In genomic region chr14:23154876-23155587, GRCh38 we compare ENCODE assay signal across 8 cellular contexts. TPM values are rescaled to one million over a fixed set of nuclear protein-coding genes. Genes with fewer than 3 reads are reported as not detected.
DNase-seq lines count a peak whose midpoint lies in the region; ATAC-seq and TF ChIP-seq lines count a peak whose summit lies in the region.

No MANE protein-coding gene starts in this region.

- peaks cover 4% of the 10 kb centered on the region for H3K4me1 ChIP-seq in IMR-90 (ENCODE audit: control insufficient read depth, insufficient read depth, low read length)
- peaks cover 37% of the 10 kb centered on the region for H3K4me1 ChIP-seq in stomach smooth muscle (ENCODE audit: control insufficient read depth, insufficient read depth, low read length)
- peaks cover 4% of the 10 kb centered on the region; the same call in 1 of the 2 replicates for H3K4me1 ChIP-seq in Karpas-422 (ENCODE audit: low read length)

- no peak overlapping the region for H2AK5ac ChIP-seq in IMR-90 (ENCODE audit: low read depth, low read length)

- peak overlapping the region; percentile 93 for H3K14ac ChIP-seq in IMR-90 (replicated peaks; ENCODE audit: low read depth, low read length)

- H2AK9ac ChIP-seq in IMR-90 (replicated peaks; ENCODE audit: low read depth, low read length, poor library complexity) = peak overlapping the region; percentile 37

- H2BK5ac ChIP-seq in IMR-90 (ENCODE audit: low read depth, low read length, poor library complexity, severe bottlenecking) = peak overlapping the region; percentile 22

- H3K9ac ChIP-seq in IMR-90 (ENCODE audit: low read depth, low read length) (peak overlapping the region; percentile 41; the same call in 1 of the 2 replicates), stomach smooth muscle (ENCODE audit: low read length in 2 of 2) (peak overlapping the region; percentile 58 to 66), Karpas-422 (ENCODE audit: low read length) (no peak overlapping the region)

- POLR2A ChIA-PET in AG04449 (lab: Yijun Ruan, JAX) = interaction anchor here (0.7 to 1.4 kb wide), 3 partner anchors 19 to 27 kb away, joined by 3 to 4 read pairs (median 3); no protein-coding TSS in a partner anchor
- POLR2A ChIA-PET in IMR-90 (lab: Charles Lee; ENCODE audit: unreplicated experiment) = no interaction called here

- H3K4me3 ChIP-seq in AG04449 (ENCODE audit: low read depth, low read length) (no peak overlapping the region), IMR-90 (ENCODE audit: insufficient read depth, low read depth, low read length) (no peak overlapping the region), cardiac fibroblast (replicated peaks in 1 of 2; ENCODE audit: low read depth in 2 of 2, low read length in 2 of 2) (no peak overlapping the region), stomach smooth muscle (ENCODE audit: low read length in 2 of 2) (peak overlapping the region; percentile 21 to 71), Karpas-422 (ENCODE audit: low read length) (no peak overlapping the region)

- no peaks in the 10 kb centered on the region for H3K9me3 ChIP-seq in IMR-90 (ENCODE audit: control insufficient read depth, insufficient read depth, low read length)
- no peaks in the 10 kb centered on the region for H3K9me3 ChIP-seq in stomach smooth muscle (ENCODE audit: control insufficient read depth in 2 of 2, low read length in 2 of 2)
- H3K9me3 ChIP-seq in Karpas-422 (ENCODE audit: low read length) = no peaks in the 10 kb centered on the region

- BruUV-seq in IMR-90 (replicated peaks; lab: Mats Ljungman, UMichigan) = no TSS peak

- H3K4ac ChIP-seq in IMR-90 (ENCODE audit: low read depth, low read length) = peak overlapping the region; percentile 82

- no peaks in the 10 kb centered on the region for H4K20me1 ChIP-seq in IMR-90 (ENCODE audit: insufficient read depth, low read length)
- H4K20me1 ChIP-seq in Karpas-422 (ENCODE audit: insufficient read depth, low read depth, low read length) = no peaks in the 10 kb centered on the region

- H3K56ac ChIP-seq in IMR-90 (ENCODE audit: extremely low read depth, insufficient read depth, low read length) = no peak overlapping the region

- H3K27me3 ChIP-seq in IMR-90 (ENCODE audit: control insufficient read depth, insufficient read depth, low read length) = peaks cover 18% of the 10 kb centered on the region
- H3K27me3 ChIP-seq in layer of hippocampus (ENCODE audit: control insufficient read depth, insufficient read depth, low read length) = no peaks in the 10 kb centered on the region
- H3K27me3 ChIP-seq in stomach smooth muscle (ENCODE audit: control insufficient read depth in 1 of 2, insufficient read depth in 2 of 2, low read length in 2 of 2) = no peaks in the 10 kb centered on the region
- no peaks in the 10 kb centered on the region; the same call in 1 of the 2 replicates for H3K27me3 ChIP-seq in Karpas-422 (ENCODE audit: low read length)

- H3K9me1 ChIP-seq in IMR-90 (ENCODE audit: insufficient read depth, low read length) = 0 out of 2 replicates have a peak, but pooled peaks cover 3% of the 10 kb centered on the region

- H2AFZ ChIP-seq in IMR-90 (replicated peaks; ENCODE audit: low read length, poor library complexity) (peak overlapping the region; percentile 94), Karpas-422 (ENCODE audit: low read length) (no peak overlapping the region)

- no peak for TF ChIP-seq CTCF in AG04449 (IDR thresholded peaks at IDR 0.05; ENCODE audit: insufficient read depth, low read length, missing control alignments)
- TF ChIP-seq CTCF in IMR-90 (conservative IDR thresholded peaks at IDR 0.05; ENCODE audit: low read depth, low read length) = no peak
- no peak for TF ChIP-seq CTCF in cardiac fibroblast (IDR thresholded peaks at IDR 0.05; ENCODE audit: low read depth, low read length)

- dilution Hi-C loops in IMR-90 (cut with HindIII; ENCODE audit: low sequenced_read_pairs, unreplicated experiment) = no loop called here

- H4K5ac ChIP-seq in IMR-90 (ENCODE audit: low read depth, low read length) = peak overlapping the region; percentile 80

- peak; percentile 61 for DNase-seq in AG04449 (ENCODE audit: low read depth, low spot score)
- DNase-seq in IMR-90 = peak; percentile 89
- peak; percentile 83 to 98 for DNase-seq in cardiac fibroblast (ENCODE audit: low read depth in 2 of 2)
- no peak for DNase-seq in Karpas-422
- DNase-seq in NOMO-1 treated with DMSO at 0.1 percent for 48 hours (lab: John Stamatoyannopoulos, UW; ENCODE audit: unreplicated experiment) = no peak
- no peak for DNase-seq in SIG-M5 treated with dmso at 0.1 percent for 504 hours (lab: John Stamatoyannopoulos, UW; ENCODE audit: unreplicated experiment)

- WGBS in IMR-90 (ENCODE audit: extremely low coverage in 2 of 2, insufficient read length in 1 of 2), 2 experiments = no CpG with 5 or more reads among the region's 12 CpGs

- H4K91ac ChIP-seq in IMR-90 (ENCODE audit: insufficient read depth, low read depth, low read length) = peak overlapping the region; percentile 83

- in situ Hi-C loops in IMR-90 (cut with MboI; ENCODE audit: low sequenced_read_pairs) = no loop called here

- intact Hi-C loops in IMR-90 (cut with micrococcal nuclease) = loop anchor here (2.0 kb wide), 1 partner anchor 34 kb away; no protein-coding TSS in a partner anchor

- CTCF ChIA-PET in AG04449 (lab: Yijun Ruan, JAX) = interaction anchor here (1.0 to 4.6 kb wide), 4 partner anchors 11 to 34 kb away, joined by 3 to 23 read pairs (median 8); no protein-coding TSS in a partner anchor
- CTCF ChIA-PET in IMR-90 (lab: Yijun Ruan, JAX) = interaction anchor here (0.6 to 0.8 kb wide), 2 partner anchors 34 to 46 kb away, joined by 4 to 6 read pairs; no protein-coding TSS in a partner anchor

- ATAC-seq in IMR-90 (ENCODE audit: low read depth) = peak; percentile 98

- no peaks in the 10 kb centered on the region for H3K79me1 ChIP-seq in IMR-90 (ENCODE audit: low read depth in 1 of 2, low read length in 2 of 2)

- H3K18ac ChIP-seq in IMR-90 (ENCODE audit: low read depth, low read length) = peak overlapping the region; percentile 78

- no peaks in the 10 kb centered on the region for H3K9me2 ChIP-seq in Karpas-422 (replicated peaks; ENCODE audit: insufficient read depth, low read length)

- peak overlapping the region; percentile 77 to 95 for H4K8ac ChIP-seq in IMR-90 (ENCODE audit: low read depth in 2 of 2, low read length in 2 of 2)

- H2BK15ac ChIP-seq in IMR-90 (ENCODE audit: low read depth, low read length) = peak overlapping the region; percentile 76; the same call in 2 of the 3 replicates

- peak overlapping the region; percentile 90 for H2BK120ac ChIP-seq in IMR-90 (ENCODE audit: low read depth, low read length)

- no peaks in the 10 kb centered on the region for H3K79me2 ChIP-seq in Karpas-422 (ENCODE audit: low read length)

- peak overlapping the region; percentile 51; the same call in 1 of the 2 replicates for H3K4me2 ChIP-seq in IMR-90 (ENCODE audit: low read depth, low read length)
- no peak overlapping the region for H3K4me2 ChIP-seq in Karpas-422 (ENCODE audit: low read depth, low read length, poor library complexity, severe bottlenecking)

- H3K27ac ChIP-seq in IMR-90 (ENCODE audit: insufficient read depth, low read length) (peak overlapping the region; percentile 53; the same call in 1 of the 2 replicates), layer of hippocampus (ENCODE audit: low read depth, low read length) (peak overlapping the region; percentile 75), stomach smooth muscle (ENCODE audit: low read length) (peak overlapping the region; percentile 97), Karpas-422 (ENCODE audit: low read length) (no peak overlapping the region)

- TF ChIP-seq POLR2A in IMR-90 (IDR thresholded peaks at IDR 0.05; ENCODE audit: low read depth, low read length) = no peak

- no peaks in the 10 kb centered on the region for H3K36me3 ChIP-seq in IMR-90 (ENCODE audit: control insufficient read depth, insufficient read depth, low read length)
- no peaks in the 10 kb centered on the region for H3K36me3 ChIP-seq in stomach smooth muscle (ENCODE audit: control insufficient read depth in 2 of 2, insufficient read depth in 2 of 2, low read length in 2 of 2)
- no peaks in the 10 kb centered on the region for H3K36me3 ChIP-seq in Karpas-422 (ENCODE audit: insufficient read depth, low read length)

- peak overlapping the region; percentile 61; the same call in 1 of the 2 replicates for H2BK20ac ChIP-seq in IMR-90 (ENCODE audit: low read depth, low read length)

- H3K23ac ChIP-seq in IMR-90 (ENCODE audit: low read depth, low read length) = 0 out of 2 replicates have a peak overlapping the region, but pooled peaks have one; percentile 41

- no peak for TF ChIP-seq RAD21 in IMR-90 (IDR thresholded peaks at IDR 0.05; ENCODE audit: low read length)

TF ChIP-seq in IMR-90, 13 proteins besides CTCF, POLR2A, EP300 and RAD21 (continues in another document):
- TF ChIP-seq MXI1 (IDR thresholded peaks at IDR 0.05; ENCODE audit: borderline replicate concordance, low read depth, low read length) (no peak), RFX5 (IDR thresholded peaks at IDR 0.05; ENCODE audit: low read depth, low read length) (no peak), NFE2L2 (IDR thresholded peaks at IDR 0.05; ENCODE audit: low read depth, low read length) (peak; percentile 91)

RNA-seq across cellular contexts. Expression of gene SLC7A8, which starts 28.4 kb away (rescaled TPM):
- total RNA-seq in IMR-90 (2012; rRNA removed) = not detected in 2 replicates
- 0.31 and 0.33 TPM in 2 replicates for polyA plus RNA-seq in IMR-90 (2012; rRNA removed)
- 0.13 and 0.32 TPM in 2 replicates for polyA plus RNA-seq in IMR-90 (2012; cell fraction: cytosol; rRNA removed)
- polyA plus RNA-seq in IMR-90 (2012; cell fraction: nucleus; rRNA removed; ENCODE audit: low replicate concordance) = 0.20 and 0.23 TPM in 2 replicates
- 0.79 TPM in 1 of 2 replicates, not detected in the other for total RNA-seq in Karpas-422 (2014; rRNA removed; shearing (Covaris generic); ENCODE audit: low replicate concordance)

RNA-seq across cellular contexts. Expression of gene CEBPE, which starts 36.0 kb away (rescaled TPM):
- total RNA-seq in IMR-90 (2012; rRNA removed) = not detected in 2 replicates
- polyA plus RNA-seq in IMR-90 (2012; rRNA removed) = 0.05 TPM in 1 of 2 replicates, not detected in the other
- polyA plus RNA-seq in IMR-90 (2012; cell fraction: cytosol; rRNA removed) = not detected in 2 replicates
- polyA plus RNA-seq in IMR-90 (2012; cell fraction: nucleus; rRNA removed; ENCODE audit: low replicate concordance) = not detected in 2 replicates
- total RNA-seq in Karpas-422 (2014; rRNA removed; shearing (Covaris generic); ENCODE audit: low replicate concordance) = 0.11 TPM in 1 of 2 replicates, not detected in the other

RNA-seq across cellular contexts. Expression of gene CIROP, which starts 50.2 kb away (rescaled TPM):
- total RNA-seq in IMR-90 (2012; rRNA removed) = 0.28 and 0.36 TPM in 2 replicates
- polyA plus RNA-seq in IMR-90 (2012; rRNA removed) = 0.31 and 0.37 TPM in 2 replicates
- polyA plus RNA-seq in IMR-90 (2012; cell fraction: cytosol; rRNA removed) = 0.23 and 0.43 TPM in 2 replicates
- 1.3 and 1.8 TPM in 2 replicates for polyA plus RNA-seq in IMR-90 (2012; cell fraction: nucleus; rRNA removed; ENCODE audit: low replicate concordance)
- not detected in 2 replicates for total RNA-seq in Karpas-422 (2014; rRNA removed; shearing (Covaris generic); ENCODE audit: low replicate concordance)

RNA-seq across cellular contexts. Expression of gene C14orf119, which starts 59.7 kb away (rescaled TPM):
- total RNA-seq in IMR-90 (2012; rRNA removed) = 61.9 and 83.7 TPM in 2 replicates
- 74.0 and 86.3 TPM in 2 replicates for polyA plus RNA-seq in IMR-90 (2012; rRNA removed)
- polyA plus RNA-seq in IMR-90 (2012; cell fraction: cytosol; rRNA removed) = 36.7 and 38.7 TPM in 2 replicates
- 13.9 and 46.2 TPM in 2 replicates for polyA plus RNA-seq in IMR-90 (2012; cell fraction: nucleus; rRNA removed; ENCODE audit: low replicate concordance)
- total RNA-seq in Karpas-422 (2014; rRNA removed; shearing (Covaris generic); ENCODE audit: low replicate concordance) = 52.6 and 69.3 TPM in 2 replicates

Comparison
In these comparisons a context has a peak if more than half of its experiments do, and no peak if none do; other contexts are left out.
1. DNase-seq: peak in AG04449 (single experiment), IMR-90 (single experiment) and cardiac fibroblast (2 of 2); none in Karpas-422 (single experiment), NOMO-1 treated with DMSO at 0.1 percent for 48 hours (single experiment) and SIG-M5 treated with dmso at 0.1 percent for 504 hours (single experiment).
2. H3K4me3 ChIP-seq: peak in stomach smooth muscle (2 of 2); none in AG04449 (single experiment), IMR-90 (single experiment), cardiac fibroblast (0 of 2) and Karpas-422 (single experiment).